ENCODE assay signal across 9 cellular contexts in genomic region chr6:28125396-28125795, GRCh38. TPM values are rescaled to one million over a fixed set of nuclear protein-coding genes. Genes with fewer than 3 reads are reported as not detected.
DNase-seq lines count a peak whose midpoint lies in the region; ATAC-seq and TF ChIP-seq lines count a peak whose summit lies in the region.
"Had no signal": no experiment of that assay in that cellular context is flagged by ENCODE, and none has a peak within 500 bp of the region (broad histone marks: within the 10 kb centered on the region; RNA-seq: fewer than 3 reads in every experiment).

No MANE protein-coding gene starts in this region.

- no peaks in the 10 kb centered on the region for H3K9me3 ChIP-seq in T-helper 17 cell (ENCODE audit: control insufficient read depth, low read length, poor library complexity, severe bottlenecking)
- no peaks in the 10 kb centered on the region for H3K9me3 ChIP-seq in upper lobe of right lung

- H3K36me3 Mint-ChIP-seq in stimulated activated naive CD8-positive, alpha-beta T cell treated with anti-CD3 and anti-CD28 coated beads, Interleukin-15, Interleukin-2, amounts not matched to agents 100 ng/mL and 50 ng/mL, for 24 hours (ENCODE audit: low read depth), result peaks cover 51% of the 10 kb centered on the region
- H3K36me3 Mint-ChIP-seq in T-helper 17 cell (ENCODE audit: low read depth), result peaks cover 21% of the 10 kb centered on the region
- H3K36me3 Mint-ChIP-seq in immature natural killer cell, result peaks cover 10 to 20% (median 16%) of the 10 kb centered on the region in 3 donors

- H3K27ac Mint-ChIP-seq in stimulated activated naive CD8-positive, alpha-beta T cell treated with anti-CD3 and anti-CD28 coated beads, Interleukin-15, Interleukin-2, amounts not matched to agents 100 ng/mL and 50 ng/mL, for 24 hours, result peak overlapping the region; percentile 88
- H3K27ac Mint-ChIP-seq in T-helper 17 cell, result peak overlapping the region; percentile 100
- H3K27ac Mint-ChIP-seq in immature natural killer cell, result peak overlapping the region; percentile 89 to 98 (median 96)

- peak overlapping the region; percentile 91 for H3K4me3 Mint-ChIP-seq in stimulated activated naive CD8-positive, alpha-beta T cell treated with anti-CD3 and anti-CD28 coated beads, Interleukin-15, Interleukin-2, amounts not matched to agents 100 ng/mL and 50 ng/mL, for 24 hours
- H3K4me3 Mint-ChIP-seq in T-helper 17 cell (peak overlapping the region; percentile 92), immature natural killer cell (peak overlapping the region; percentile 95 to 99 (median 97))

- no peaks in the 10 kb centered on the region for H3K9me3 Mint-ChIP-seq in stimulated activated naive CD8-positive, alpha-beta T cell treated with anti-CD3 and anti-CD28 coated beads, Interleukin-15, Interleukin-2, amounts not matched to agents 100 ng/mL and 50 ng/mL, for 24 hours
- no peaks in the 10 kb centered on the region for H3K9me3 Mint-ChIP-seq in immature natural killer cell

- H3K27me3 Mint-ChIP-seq in stimulated activated naive CD8-positive, alpha-beta T cell treated with anti-CD3 and anti-CD28 coated beads, Interleukin-15, Interleukin-2, amounts not matched to agents 100 ng/mL and 50 ng/mL, for 24 hours, result no peaks in the 10 kb centered on the region
- no peaks in the 10 kb centered on the region for H3K27me3 Mint-ChIP-seq in T-helper 17 cell
- no peaks in the 10 kb centered on the region for H3K27me3 Mint-ChIP-seq in immature natural killer cell (ENCODE audit: low read depth in 3 of 3)

- no peak for DNase-seq in stimulated activated naive CD8-positive, alpha-beta T cell treated with anti-CD3 and anti-CD28 coated beads, Interleukin-15, Interleukin-2, amounts not matched to agents 100 U/mL and 50 U/mL, for 24 hours
- DNase-seq in T-helper 17 cell, result no peak
- no peak for DNase-seq in immature natural killer cell
- no peak for DNase-seq in upper lobe of right lung
- no peak for DNase-seq in activated CD8-positive, alpha-beta memory T cell treated with anti-CD3 and anti-CD28 coated beads for 24 hours
- DNase-seq: nucleus accumbens had no signal

- TF ChIP-seq CTCF in upper lobe of right lung (IDR thresholded peaks at IDR 0.05), result no peak

- peak overlapping the region; percentile 76 for H3K4me3 ChIP-seq in upper lobe of right lung

- ATAC-seq in stimulated activated naive CD8-positive, alpha-beta T cell treated with anti-CD3 and anti-CD28 coated beads, Interleukin-15, Interleukin-2, amounts not matched to agents 100 U/mL and 50 U/mL, for 24 hours, result no peak
- ATAC-seq in T-helper 17 cell (peak; percentile 31), upper lobe of right lung (no peak), GM18868 (IDR thresholded peaks at IDR 0.05; ENCODE audit: unreplicated experiment) (no peak), GM21786 (IDR thresholded peaks at IDR 0.05; ENCODE audit: unreplicated experiment) (no peak)

- peaks cover 29% of the 10 kb centered on the region for H3K36me3 ChIP-seq in upper lobe of right lung

- peaks cover 56% of the 10 kb centered on the region for H3K4me1 Mint-ChIP-seq in stimulated activated naive CD8-positive, alpha-beta T cell treated with anti-CD3 and anti-CD28 coated beads, Interleukin-15, Interleukin-2, amounts not matched to agents 100 ng/mL and 50 ng/mL, for 24 hours (ENCODE audit: low read depth)
- H3K4me1 Mint-ChIP-seq in T-helper 17 cell (peaks cover 55% of the 10 kb centered on the region), immature natural killer cell (peaks cover 33 to 59% of the 10 kb centered on the region in 2 donors)

- intact Hi-C loops in upper lobe of right lung (cut with DNase I), result no loop called here

- H3K4me1 ChIP-seq in upper lobe of right lung, result peaks cover 14% of the 10 kb centered on the region

- H3K27me3 ChIP-seq in upper lobe of right lung, result no peaks in the 10 kb centered on the region

- H3K27ac ChIP-seq in upper lobe of right lung, result no peak overlapping the region

RNA-seq across cellular contexts. Expression of gene ZSCAN16, which starts 1.0 kb away (rescaled TPM):
- total RNA-seq in T-helper 17 cell (1 to 10 TPM; 7.8 to 8.3 TPM), upper lobe of right lung (5.8 TPM)
- 10 to 100 TPM in 1 of 3 donors, 1 to 10 TPM in 2; 5.8 to 15.6 (median 9.3) TPM for polyA plus RNA-seq in immature natural killer cell

RNA-seq across cellular contexts. Expression of gene ZKSCAN8, which starts 16.3 kb away (rescaled TPM):
- 10 to 100 TPM; 20.2 to 24.6 TPM for total RNA-seq in T-helper 17 cell
- polyA plus RNA-seq in immature natural killer cell, result 1 to 10 TPM in 1 of 3 donors, under 1 TPM in 2; 0.22 to 1.8 (median 0.44) TPM
- 20.9 TPM for total RNA-seq in upper lobe of right lung

RNA-seq across cellular contexts. Expression of gene ZNF165, which starts 45.0 kb away (rescaled TPM):
- total RNA-seq in T-helper 17 cell (1 to 10 TPM; 4.7 to 5.4 TPM), upper lobe of right lung (2.3 TPM)
- under 1 TPM in 2 of 3 donors, not detected in 1; 0.35 to 0.39 TPM for polyA plus RNA-seq in immature natural killer cell
